ENCODE assay signal across 2 cellular contexts in the genomic region with DNA sequence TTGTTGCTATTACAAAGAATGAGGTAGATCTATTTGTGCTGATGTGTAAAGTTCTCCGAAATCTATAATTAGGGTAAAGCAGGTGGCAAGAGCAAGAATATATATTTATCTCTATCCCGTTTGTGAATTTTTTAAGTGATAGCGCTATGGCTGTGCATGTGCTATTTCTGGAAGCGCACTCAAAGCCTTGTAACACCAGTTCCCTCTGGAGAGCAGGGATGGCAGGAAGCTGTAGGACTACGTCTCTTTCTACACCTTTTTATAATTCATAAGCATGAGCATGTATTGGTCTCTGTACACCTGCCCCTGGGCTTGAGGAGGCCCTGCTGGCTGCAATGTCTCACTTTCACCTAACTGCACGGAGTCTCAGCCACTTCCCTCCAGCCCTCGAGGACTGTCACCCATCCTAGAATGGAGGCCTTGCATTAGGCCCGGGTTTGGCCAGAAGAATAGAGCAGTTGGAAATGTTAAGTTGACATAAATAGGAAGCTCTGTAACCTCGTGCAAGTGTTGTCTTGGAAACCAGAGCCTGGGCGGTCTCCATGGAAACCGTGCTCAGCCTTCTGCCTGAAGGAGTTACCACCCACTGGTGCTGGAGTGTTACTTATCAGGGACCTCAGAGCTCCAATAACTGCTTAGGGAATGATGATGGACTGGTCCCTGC.
TF ChIP-seq lines count a peak whose summit lies in the region.

No MANE protein-coding gene starts in this region.

TF ChIP-seq in GM23338, 12 proteins besides CTCF, POLR2A, EP300 and RAD21 (continues in another document):
- TF ChIP-seq, protein P1, sequence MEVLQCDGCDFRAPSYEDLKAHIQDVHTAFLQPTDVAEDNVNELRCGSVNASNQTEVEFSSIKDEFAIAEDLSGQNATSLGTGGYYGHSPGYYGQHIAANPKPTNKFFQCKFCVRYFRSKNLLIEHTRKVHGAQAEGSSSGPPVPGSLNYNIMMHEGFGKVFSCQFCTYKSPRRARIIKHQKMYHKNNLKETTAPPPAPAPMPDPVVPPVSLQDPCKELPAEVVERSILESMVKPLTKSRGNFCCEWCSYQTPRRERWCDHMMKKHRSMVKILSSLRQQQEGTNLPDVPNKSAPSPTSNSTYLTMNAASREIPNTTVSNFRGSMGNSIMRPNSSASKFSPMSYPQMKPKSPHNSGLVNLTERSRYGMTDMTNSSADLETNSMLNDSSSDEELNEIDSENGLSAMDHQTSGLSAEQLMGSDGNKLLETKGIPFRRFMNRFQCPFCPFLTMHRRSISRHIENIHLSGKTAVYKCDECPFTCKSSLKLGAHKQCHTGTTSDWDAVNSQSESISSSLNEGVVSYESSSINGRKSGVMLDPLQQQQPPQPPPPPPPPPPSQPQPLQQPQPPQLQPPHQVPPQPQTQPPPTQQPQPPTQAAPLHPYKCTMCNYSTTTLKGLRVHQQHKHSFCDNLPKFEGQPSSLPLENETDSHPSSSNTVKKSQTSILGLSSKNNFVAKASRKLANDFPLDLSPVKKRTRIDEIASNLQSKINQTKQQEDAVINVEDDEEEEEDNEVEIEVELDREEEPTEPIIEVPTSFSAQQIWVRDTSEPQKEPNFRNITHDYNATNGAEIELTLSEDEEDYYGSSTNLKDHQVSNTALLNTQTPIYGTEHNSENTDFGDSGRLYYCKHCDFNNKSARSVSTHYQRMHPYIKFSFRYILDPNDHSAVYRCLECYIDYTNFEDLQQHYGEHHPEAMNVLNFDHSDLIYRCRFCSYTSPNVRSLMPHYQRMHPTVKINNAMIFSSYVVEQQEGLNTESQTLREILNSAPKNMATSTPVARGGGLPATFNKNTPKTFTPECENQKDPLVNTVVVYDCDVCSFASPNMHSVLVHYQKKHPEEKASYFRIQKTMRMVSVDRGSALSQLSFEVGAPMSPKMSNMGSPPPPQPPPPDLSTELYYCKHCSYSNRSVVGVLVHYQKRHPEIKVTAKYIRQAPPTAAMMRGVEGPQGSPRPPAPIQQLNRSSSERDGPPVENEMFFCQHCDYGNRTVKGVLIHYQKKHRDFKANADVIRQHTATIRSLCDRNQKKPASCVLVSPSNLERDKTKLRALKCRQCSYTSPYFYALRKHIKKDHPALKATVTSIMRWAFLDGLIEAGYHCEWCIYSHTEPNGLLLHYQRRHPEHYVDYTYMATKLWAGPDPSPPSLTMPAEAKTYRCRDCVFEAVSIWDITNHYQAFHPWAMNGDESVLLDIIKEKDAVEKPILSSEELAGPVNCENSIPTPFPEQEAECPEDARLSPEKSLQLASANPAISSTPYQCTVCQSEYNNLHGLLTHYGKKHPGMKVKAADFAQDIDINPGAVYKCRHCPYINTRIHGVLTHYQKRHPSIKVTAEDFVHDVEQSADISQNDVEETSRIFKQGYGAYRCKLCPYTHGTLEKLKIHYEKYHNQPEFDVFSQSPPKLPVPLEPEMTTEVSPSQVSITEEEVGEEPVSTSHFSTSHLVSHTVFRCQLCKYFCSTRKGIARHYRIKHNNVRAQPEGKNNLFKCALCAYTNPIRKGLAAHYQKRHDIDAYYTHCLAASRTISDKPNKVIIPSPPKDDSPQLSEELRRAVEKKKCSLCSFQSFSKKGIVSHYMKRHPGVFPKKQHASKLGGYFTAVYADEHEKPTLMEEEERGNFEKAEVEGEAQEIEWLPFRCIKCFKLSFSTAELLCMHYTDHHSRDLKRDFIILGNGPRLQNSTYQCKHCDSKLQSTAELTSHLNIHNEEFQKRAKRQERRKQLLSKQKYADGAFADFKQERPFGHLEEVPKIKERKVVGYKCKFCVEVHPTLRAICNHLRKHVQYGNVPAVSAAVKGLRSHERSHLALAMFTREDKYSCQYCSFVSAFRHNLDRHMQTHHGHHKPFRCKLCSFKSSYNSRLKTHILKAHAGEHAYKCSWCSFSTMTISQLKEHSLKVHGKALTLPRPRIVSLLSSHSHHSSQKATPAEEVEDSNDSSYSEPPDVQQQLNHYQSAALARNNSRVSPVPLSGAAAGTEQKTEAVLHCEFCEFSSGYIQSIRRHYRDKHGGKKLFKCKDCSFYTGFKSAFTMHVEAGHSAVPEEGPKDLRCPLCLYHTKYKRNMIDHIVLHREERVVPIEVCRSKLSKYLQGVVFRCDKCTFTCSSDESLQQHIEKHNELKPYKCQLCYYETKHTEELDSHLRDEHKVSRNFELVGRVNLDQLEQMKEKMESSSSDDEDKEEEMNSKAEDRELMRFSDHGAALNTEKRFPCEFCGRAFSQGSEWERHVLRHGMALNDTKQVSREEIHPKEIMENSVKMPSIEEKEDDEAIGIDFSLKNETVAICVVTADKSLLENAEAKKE (CRISPR knock-in tag; IDR thresholded peaks at IDR 0.05): no peak
- TF ChIP-seq EZH2 (IDR thresholded peaks at IDR 0.05; ENCODE audit: low read depth, unreplicated experiment): no peak
- TF ChIP-seq NANOG (IDR thresholded peaks at IDR 0.05; ENCODE audit: borderline replicate concordance): no peak
- TF ChIP-seq, protein P2, sequence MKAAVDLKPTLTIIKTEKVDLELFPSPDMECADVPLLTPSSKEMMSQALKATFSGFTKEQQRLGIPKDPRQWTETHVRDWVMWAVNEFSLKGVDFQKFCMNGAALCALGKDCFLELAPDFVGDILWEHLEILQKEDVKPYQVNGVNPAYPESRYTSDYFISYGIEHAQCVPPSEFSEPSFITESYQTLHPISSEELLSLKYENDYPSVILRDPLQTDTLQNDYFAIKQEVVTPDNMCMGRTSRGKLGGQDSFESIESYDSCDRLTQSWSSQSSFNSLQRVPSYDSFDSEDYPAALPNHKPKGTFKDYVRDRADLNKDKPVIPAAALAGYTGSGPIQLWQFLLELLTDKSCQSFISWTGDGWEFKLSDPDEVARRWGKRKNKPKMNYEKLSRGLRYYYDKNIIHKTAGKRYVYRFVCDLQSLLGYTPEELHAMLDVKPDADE (IDR thresholded peaks at IDR 0.05): no peak
- TF ChIP-seq EZH2phosphoT487 (IDR thresholded peaks at IDR 0.05; ENCODE audit: unreplicated experiment): no peak
- no peak for TF ChIP-seq STAT1 (IDR thresholded peaks at IDR 0.05; ENCODE audit: unreplicated experiment)
- no peak for TF ChIP-seq POLR2AphosphoS5 (IDR thresholded peaks at IDR 0.05; ENCODE audit: low read depth)
- TF ChIP-seq JUNB (IDR thresholded peaks at IDR 0.05; ENCODE audit: unreplicated experiment): no peak
- no peak for TF ChIP-seq ZNF331 (CRISPR knock-in tag; IDR thresholded peaks at IDR 0.05; ENCODE audit: low read depth)
- no peak for TF ChIP-seq ZNF114 (CRISPR knock-in tag; IDR thresholded peaks at IDR 0.05)
- no peak for TF ChIP-seq CREB1 (CRISPR knock-in tag; IDR thresholded peaks at IDR 0.05; ENCODE audit: low read depth)

TF ChIP-seq in H1, 55 proteins besides CTCF, POLR2A, EP300 and RAD21:
- TF ChIP-seq CEBPB (IDR thresholded peaks at IDR 0.05; ENCODE audit: low read depth, low read length): no peak
- TF ChIP-seq SIX5 (IDR thresholded peaks at IDR 0.05; ENCODE audit: low read depth, low read length): no peak
- TF ChIP-seq RFX5 (IDR thresholded peaks at IDR 0.05; ENCODE audit: borderline replicate concordance, low read depth, low read length): no peak
- no peak for TF ChIP-seq JUND (IDR thresholded peaks at IDR 0.05; ENCODE audit: low read length)
